In the genomic region with DNA sequence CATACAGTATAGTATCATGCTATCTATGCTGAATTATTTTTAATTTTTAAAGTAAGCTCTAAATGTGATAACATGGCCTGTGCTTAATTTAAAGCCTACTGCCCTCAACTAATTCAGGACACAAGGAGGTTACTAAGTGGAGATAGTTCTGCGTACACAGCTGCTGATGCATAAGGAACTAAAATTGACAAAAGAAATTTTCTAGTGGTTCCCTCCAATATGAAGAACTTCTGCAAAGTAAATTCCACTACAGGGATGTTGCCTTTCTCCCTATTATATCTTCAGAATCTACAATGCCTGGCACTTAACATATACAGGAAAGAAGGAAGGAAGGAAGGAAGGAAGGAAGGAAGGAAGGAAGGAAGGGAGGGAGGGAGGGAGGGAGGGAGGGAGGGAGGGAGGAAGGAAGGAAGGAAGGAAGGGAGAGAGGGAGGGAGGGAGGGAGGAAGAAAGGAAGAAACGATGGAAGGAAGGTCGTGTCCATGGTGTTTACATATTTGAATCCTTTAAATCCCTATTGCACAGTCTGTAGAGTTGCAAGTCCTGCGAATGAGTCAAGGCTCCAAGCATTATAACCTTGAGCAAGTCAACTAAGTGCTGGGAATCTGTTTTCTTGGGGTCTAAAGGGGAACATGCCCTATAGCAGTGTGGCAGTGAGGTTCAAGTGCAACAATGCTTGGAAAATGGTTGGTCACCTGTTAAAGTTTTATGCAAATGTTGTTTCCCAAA, we compare ENCODE assay signal across 8 cellular contexts.
"Had no signal": no experiment of that assay in that cellular context is flagged by ENCODE, and none has a peak within 500 bp of the region (broad histone marks: within the 10 kb centered on the region; RNA-seq: fewer than 3 reads in every experiment).

No MANE protein-coding gene starts in this region.

- H3K4me3 ChIP-seq: GM12878 had no signal

- FAIRE-seq: G401.6, GM12878, GM12891, GM12892, GM18507, GM19239 had no signal

- ATAC-seq: GM12878 had no signal

- DNase-seq: GDM1, GF-D8 had no signal
